Comparison of ENCODE assay signal across 11 cellular contexts in the genomic region with DNA sequence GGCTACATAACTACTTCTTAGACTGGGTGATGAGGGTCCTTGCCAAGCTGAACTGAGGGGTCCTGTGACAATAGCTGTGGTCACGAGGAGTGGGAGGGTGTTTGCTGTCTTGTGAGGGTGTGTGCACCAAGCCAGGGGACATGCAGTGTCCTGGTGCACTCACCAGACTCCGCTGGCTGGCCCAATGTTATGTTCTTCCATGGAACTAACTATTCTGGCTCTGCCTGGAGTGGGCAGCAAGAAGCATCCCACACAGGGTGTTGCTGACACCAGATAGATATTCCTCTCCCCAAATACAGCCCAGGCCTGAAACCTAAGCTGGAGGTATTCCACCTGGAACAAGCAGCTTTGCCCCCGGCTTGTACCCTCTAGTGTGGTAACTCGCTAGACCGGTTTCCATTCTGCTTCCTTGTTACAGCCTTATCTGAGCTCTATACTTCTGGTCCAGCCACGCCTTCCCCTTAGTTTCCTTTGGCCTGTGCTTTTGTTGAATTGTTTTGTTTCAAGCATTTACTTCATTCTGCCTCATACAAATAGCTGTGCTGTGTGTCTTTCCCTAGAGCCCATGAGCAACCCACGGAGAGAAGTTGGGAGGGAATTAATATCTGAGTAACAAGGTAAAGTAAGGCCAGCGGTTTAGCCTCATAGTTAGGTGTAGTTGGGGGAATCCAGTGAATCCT. TPM values are rescaled to one million over a fixed set of nuclear protein-coding genes. Genes with fewer than 3 reads are reported as not detected.
DNase-seq lines count a peak whose midpoint lies in the region; ATAC-seq and TF ChIP-seq lines count a peak whose summit lies in the region.
"Had no signal": no experiment of that assay in that cellular context is flagged by ENCODE, and none has a peak within 500 bp of the region (broad histone marks: within the 10 kb centered on the region; RNA-seq: fewer than 3 reads in every experiment).

No MANE protein-coding gene starts in this region.

- H4K20me1 ChIP-seq in BLaER1: no peaks in the 10 kb centered on the region

- peaks cover 6% of the 10 kb centered on the region for H3K27me3 Mint-ChIP-seq in activated T-helper 2 cell treated with anti-CD3 and anti-CD28 coated beads, Interferon-gamma antibody, Interleukin-2, Interleukin-4, amounts not matched to agents 10 μg/mL and 5 μg/mL and 100 μg/mL, durations not matched to agents 14 hours and 24 hours and 36 hours (ENCODE audit: low read depth)

- H3K4me1 ChIP-seq in BLaER1 (peaks cover 46% of the 10 kb centered on the region), mucosa of descending colon (ENCODE audit: low read depth) (peaks cover 21% of the 10 kb centered on the region)
- H3K4me1 ChIP-seq: ascending aorta had no signal

- no peak overlapping the region for H3K4me3 Mint-ChIP-seq in activated T-helper 2 cell treated with anti-CD3 and anti-CD28 coated beads, Interferon-gamma antibody, Interleukin-2, Interleukin-4, amounts not matched to agents 10 μg/mL and 5 μg/mL and 100 μg/mL, durations not matched to agents 14 hours and 24 hours and 36 hours (ENCODE audit: low read depth)

- H3K36me3 Mint-ChIP-seq in activated T-helper 2 cell treated with anti-CD3 and anti-CD28 coated beads, Interferon-gamma antibody, Interleukin-2, Interleukin-4, amounts not matched to agents 10 μg/mL and 5 μg/mL and 100 μg/mL, durations not matched to agents 14 hours and 24 hours and 36 hours (ENCODE audit: low read depth): no peaks in the 10 kb centered on the region

- H3K4me2 ChIP-seq in BLaER1: peak overlapping the region; percentile 25

- peaks cover 23% of the 10 kb centered on the region for H3K4me1 Mint-ChIP-seq in activated T-helper 2 cell treated with anti-CD3 and anti-CD28 coated beads, Interferon-gamma antibody, Interleukin-2, Interleukin-4, amounts not matched to agents 10 μg/mL and 5 μg/mL and 100 μg/mL, durations not matched to agents 14 hours and 24 hours and 36 hours (ENCODE audit: low read depth)

- 0 out of 2 replicates have a peak overlapping the region, but pooled peaks have one; percentile 17 for H3K9ac ChIP-seq in BLaER1

- intact Hi-C loops in activated T-helper 2 cell treated with anti-CD3 and anti-CD28 coated beads, Interferon-gamma antibody, Interleukin-2, Interleukin-4, amounts not matched to agents 10 μg/mL and 5 μg/mL and 100 μg/mL, durations not matched to agents 14 hours and 24 hours and 36 hours (cut with micrococcal nuclease): no loop called here
- intact Hi-C loops in mucosa of descending colon (cut with DNase I, micrococcal nuclease): no loop called here

- ATAC-seq in mucosa of descending colon (peak; percentile 92), HG03097 (IDR thresholded peaks at IDR 0.05; ENCODE audit: low FRiP score, unreplicated experiment) (no peak), HG03571 (IDR thresholded peaks at IDR 0.05; ENCODE audit: unreplicated experiment) (no peak)

- no peaks in the 10 kb centered on the region for H3K27me3 ChIP-seq in BLaER1
- H3K27me3 ChIP-seq: ascending aorta had no signal

- no peaks in the 10 kb centered on the region for H3K36me3 ChIP-seq in BLaER1
- H3K36me3 ChIP-seq in mucosa of descending colon (ENCODE audit: low read depth): no peaks in the 10 kb centered on the region
- H3K36me3 ChIP-seq: ascending aorta had no signal

- H3K27ac ChIP-seq in BLaER1: 0 out of 2 replicates have a peak overlapping the region, but pooled peaks have one; percentile 35
- H3K27ac ChIP-seq: ascending aorta had no signal

- DNase-seq in HT-29 (ENCODE audit: low spot score): peak; percentile 87
- DNase-seq in activated T-helper 2 cell treated with anti-CD3 and anti-CD28 coated beads, Interferon-gamma antibody, Interleukin-2, Interleukin-4, amounts not matched to agents 10 μg/mL and 5 μg/mL and 100 μg/mL, durations not matched to agents 14 hours and 24 hours and 36 hours (ENCODE audit: low spot score): no peak
- peak in 2 of 3 donors; percentile 56 to 93 for DNase-seq in mucosa of descending colon
- DNase-seq in superior temporal gyrus (ENCODE audit: extremely low spot score): no peak
- DNase-seq in NCI-H2227 (lab: John Stamatoyannopoulos, UW; ENCODE audit: unreplicated experiment): no peak
- DNase-seq: NCI-H2227 treated with DMSO at 0.1 percent for 48 hours had no signal

- H3K27ac Mint-ChIP-seq in activated T-helper 2 cell treated with anti-CD3 and anti-CD28 coated beads, Interferon-gamma antibody, Interleukin-2, Interleukin-4, amounts not matched to agents 10 μg/mL and 5 μg/mL and 100 μg/mL, durations not matched to agents 14 hours and 24 hours and 36 hours: peak overlapping the region; percentile 18

- H3K9me3 ChIP-seq in BLaER1 (no peaks in the 10 kb centered on the region), mucosa of descending colon (peaks cover 1% of the 10 kb centered on the region)
- H3K9me3 ChIP-seq: ascending aorta had no signal

- TF ChIP-seq CTCF in mucosa of descending colon (IDR thresholded peaks at IDR 0.05): no peak

- no peak overlapping the region for H3K4me3 ChIP-seq in BLaER1
- no peak overlapping the region for H3K4me3 ChIP-seq in mucosa of descending colon
- H3K4me3 ChIP-seq: ascending aorta had no signal

- no peaks in the 10 kb centered on the region for H3K9me3 Mint-ChIP-seq in activated T-helper 2 cell treated with anti-CD3 and anti-CD28 coated beads, Interferon-gamma antibody, Interleukin-2, Interleukin-4, amounts not matched to agents 10 μg/mL and 5 μg/mL and 100 μg/mL, durations not matched to agents 14 hours and 24 hours and 36 hours

RNA-seq across cellular contexts. Expression of gene LY9, which starts 14.7 kb away (rescaled TPM):
- total RNA-seq in HT-29 (2014; rRNA removed; shearing (Covaris generic)): not detected in 2 replicates
- 0.28 and 0.34 TPM in 2 replicates for total RNA-seq in activated T-helper 2 cell treated with anti-CD3 and anti-CD28 coated beads, Interferon-gamma antibody, Interleukin-2, Interleukin-4, amounts not matched to agents 10 μg/mL and 5 μg/mL and 100 μg/mL, durations not matched to agents 14 hours and 24 hours and 36 hours
- 1 to 10 TPM; 1.3 to 2.5 (median 2.3) TPM for total RNA-seq in mucosa of descending colon
- total RNA-seq: SK-MEL-5 had no signal

RNA-seq across cellular contexts. Expression of gene SLAMF7, which starts 42.2 kb away (rescaled TPM):
- total RNA-seq in HT-29 (2014; rRNA removed; shearing (Covaris generic)): not detected in 2 replicates
- total RNA-seq in activated T-helper 2 cell treated with anti-CD3 and anti-CD28 coated beads, Interferon-gamma antibody, Interleukin-2, Interleukin-4, amounts not matched to agents 10 μg/mL and 5 μg/mL and 100 μg/mL, durations not matched to agents 14 hours and 24 hours and 36 hours: 4.1 and 5.5 TPM in 2 replicates
- 10 to 100 TPM in 2 of 3 donors, 1 to 10 TPM in 1; 6.4 to 12.7 (median 10.1) TPM for total RNA-seq in mucosa of descending colon
- total RNA-seq: ascending aorta had no signal

Comparison
In these comparisons a context has a peak if more than half of its experiments do, and no peak if none do; other contexts are left out.
1. DNase-seq: peak in HT-29 (single experiment) and mucosa of descending colon (2 of 3); none in activated T-helper 2 cell treated with anti-CD3 and anti-CD28 coated beads, Interferon-gamma antibody, Interleukin-2, Interleukin-4, amounts not matched to agents 10 μg/mL and 5 μg/mL and 100 μg/mL, durations not matched to agents 14 hours and 24 hours and 36 hours (single experiment), superior temporal gyrus (single experiment) and NCI-H2227 (single experiment).